In genomic region chr7:100544949-100545635, GRCh38 we compare ENCODE assay signal across 9 cellular contexts. TPM values are rescaled to one million over a fixed set of nuclear protein-coding genes. Genes with fewer than 3 reads are reported as not detected.
A peak's percentile ranks its signal among the peaks of the same experiment; 100 is the strongest.
DNase-seq lines count a peak whose midpoint lies in the region; ATAC-seq, FAIRE-seq and TF ChIP-seq lines count a peak whose summit lies in the region.
"Had no signal": no experiment of that assay in that cellular context is flagged by ENCODE, and none has a peak within 500 bp of the region (broad histone marks: within the 10 kb centered on the region; RNA-seq: fewer than 3 reads in every experiment).

No MANE protein-coding gene starts in this region.

- TF ChIP-seq CTCF in IMR-90 (conservative IDR thresholded peaks at IDR 0.05; ENCODE audit: low read depth, low read length) (no peak), chondrocyte (IDR thresholded peaks at IDR 0.05) (no peak)

- peak overlapping the region; percentile 17; the same call in 1 of the 2 replicates for H3K18ac ChIP-seq in IMR-90 (ENCODE audit: low read depth, low read length)

- FAIRE-seq in urothelium cell line (lab: Jason Lieb, UNC): no peak

- no peaks in the 10 kb centered on the region for H3K9me3 Mint-ChIP-seq in chondrocyte (ENCODE audit: low read depth)

- peaks cover 22 to 47% of the 10 kb centered on the region in 2 experiments for H3K79me1 ChIP-seq in IMR-90 (ENCODE audit: low read depth in 1 of 2, low read length in 2 of 2)

- H3K27ac Mint-ChIP-seq in chondrocyte (ENCODE audit: unreplicated experiment): peak overlapping the region; percentile 93

- peak overlapping the region; percentile 87 for H2AFZ ChIP-seq in IMR-90 (replicated peaks; ENCODE audit: low read length, poor library complexity)

- POLR2A ChIA-PET in IMR-90 (lab: Charles Lee; ENCODE audit: unreplicated experiment): no interaction called here

- H3K9ac ChIP-seq in IMR-90 (ENCODE audit: low read depth, low read length): no peak overlapping the region; the same call in 1 of the 2 replicates

- H3K36me3 Mint-ChIP-seq in chondrocyte (ENCODE audit: low read depth): no peaks in the 10 kb centered on the region

- peak overlapping the region; percentile 5 for H4K5ac ChIP-seq in IMR-90 (ENCODE audit: low read depth, low read length)

- peak overlapping the region; percentile 72 for H2BK15ac ChIP-seq in IMR-90 (ENCODE audit: low read depth, low read length)

- H4K91ac ChIP-seq in IMR-90 (ENCODE audit: insufficient read depth, low read depth, low read length): peak overlapping the region; percentile 61

- peak overlapping the region; percentile 27; the same call in 1 of the 2 replicates for H2AK5ac ChIP-seq in IMR-90 (ENCODE audit: low read depth, low read length)

- intact Hi-C loops in IMR-90 (cut with micrococcal nuclease): loop anchor here (5.0 kb wide), 2 partner anchors 53 to 68 kb away; partner anchors contain the start of gene TSC22D4

- CTCF ChIA-PET in IMR-90 (lab: Yijun Ruan, JAX): interaction anchor here (0.7 to 0.9 kb wide), 2 partner anchors 29 kb away, joined by 3 read pairs; no protein-coding TSS in a partner anchor

- peak; percentile 26 for DNase-seq in IMR-90
- DNase-seq in chondrocyte (ENCODE audit: low spot score): no peak
- DNase-seq in myocyte (ENCODE audit: low read depth): peak; percentile 38
- DNase-seq in urothelium cell line (ENCODE audit: low spot score): no peak
- DNase-seq in GDM1 (lab: John Stamatoyannopoulos, UW): no peak
- no peak for DNase-seq in activated CD4-positive, alpha-beta T cell treated with anti-CD3 and anti-CD28 coated beads, Interleukin-2, amount 50 U/mL, for 1 hour

- H3K4ac ChIP-seq in IMR-90 (ENCODE audit: low read depth, low read length): peak overlapping the region; percentile 71

- ATAC-seq in GM19395 (IDR thresholded peaks at IDR 0.05; ENCODE audit: unreplicated experiment): peak; percentile 19
- peak; percentile 13 for ATAC-seq in IMR-90 (ENCODE audit: low read depth)
- no peak for ATAC-seq in GM19452 (IDR thresholded peaks at IDR 0.05; ENCODE audit: unreplicated experiment)

- TF ChIP-seq POLR2A in IMR-90 (IDR thresholded peaks at IDR 0.05; ENCODE audit: low read depth, low read length): no peak

- peaks cover 56% of the 10 kb centered on the region for H3K4me1 Mint-ChIP-seq in chondrocyte (ENCODE audit: low read depth)

- H3K27me3 Mint-ChIP-seq in chondrocyte (ENCODE audit: low read depth): no peaks in the 10 kb centered on the region

- H2BK5ac ChIP-seq in IMR-90 (ENCODE audit: low read depth, low read length, poor library complexity, severe bottlenecking): peak overlapping the region; percentile 76

- peak overlapping the region; percentile 19; the same call in 1 of the 2 replicates for H3K56ac ChIP-seq in IMR-90 (ENCODE audit: extremely low read depth, insufficient read depth, low read length)

- dilution Hi-C loops in IMR-90 (cut with HindIII; ENCODE audit: low sequenced_read_pairs, unreplicated experiment): no loop called here

- H2BK20ac ChIP-seq in IMR-90 (ENCODE audit: low read depth, low read length): peak overlapping the region; percentile 82

- H3K9me1 ChIP-seq in IMR-90 (ENCODE audit: insufficient read depth, low read length): peaks cover 27% of the 10 kb centered on the region

- peak overlapping the region; percentile 14 for H3K4me3 Mint-ChIP-seq in chondrocyte (ENCODE audit: unreplicated experiment)

- peak overlapping the region; percentile 58 for H2BK120ac ChIP-seq in IMR-90 (ENCODE audit: low read depth, low read length)

- no peak for TF ChIP-seq RAD21 in IMR-90 (IDR thresholded peaks at IDR 0.05; ENCODE audit: low read length)

- in situ Hi-C loops in IMR-90 (cut with MboI; ENCODE audit: low sequenced_read_pairs): loop anchor here (5.0 kb wide), 1 partner anchor 63 kb away; the partner anchor contains the start of gene NYAP1

- peaks cover 28% of the 10 kb centered on the region for H3K4me1 ChIP-seq in IMR-90 (ENCODE audit: control insufficient read depth, insufficient read depth, low read length)

- no peaks in the 10 kb centered on the region for H3K27me3 ChIP-seq in IMR-90 (ENCODE audit: control insufficient read depth, insufficient read depth, low read length)

- peak overlapping the region; percentile 26 for H3K4me2 ChIP-seq in IMR-90 (ENCODE audit: low read depth, low read length)

- H3K4me3 ChIP-seq in IMR-90 (ENCODE audit: insufficient read depth, low read depth, low read length): no peak overlapping the region
- H3K4me3 ChIP-seq: SK-N-MC had no signal

- peak overlapping the region; percentile 38 to 83 for H4K8ac ChIP-seq in IMR-90 (ENCODE audit: low read depth in 2 of 2, low read length in 2 of 2)

- H3K23ac ChIP-seq in IMR-90 (ENCODE audit: low read depth, low read length): peak overlapping the region; percentile 82

- H4K20me1 ChIP-seq in IMR-90 (ENCODE audit: insufficient read depth, low read length): no peaks in the 10 kb centered on the region

- no peaks in the 10 kb centered on the region for H3K9me3 ChIP-seq in IMR-90 (ENCODE audit: control insufficient read depth, insufficient read depth, low read length)

- no peaks in the 10 kb centered on the region for H3K36me3 ChIP-seq in IMR-90 (ENCODE audit: control insufficient read depth, insufficient read depth, low read length)

- peak overlapping the region; percentile 49 for H3K27ac ChIP-seq in IMR-90 (ENCODE audit: insufficient read depth, low read length)
- H3K27ac ChIP-seq: SK-N-MC had no signal

- H3K14ac ChIP-seq in IMR-90 (replicated peaks; ENCODE audit: low read depth, low read length): peak overlapping the region; percentile 71

- peak overlapping the region; percentile 50 for H2AK9ac ChIP-seq in IMR-90 (replicated peaks; ENCODE audit: low read depth, low read length, poor library complexity)

- WGBS in IMR-90 (ENCODE audit: extremely low coverage in 2 of 2, insufficient read length in 1 of 2), 2 experiments: 33% methylated on average over 1 of the region's 2 CpGs; no CpG with 5 or more reads in 1 of the 2 experiments

- no TSS peak for BruUV-seq in IMR-90 (replicated peaks; lab: Mats Ljungman, UMichigan)

TF ChIP-seq in IMR-90, 13 proteins besides CTCF, POLR2A, EP300 and RAD21:
- TF ChIP-seq MAFK (IDR thresholded peaks at IDR 0.05; ENCODE audit: low read depth, low read length) (no peak), CEBPB (IDR thresholded peaks at IDR 0.05; ENCODE audit: low read depth, low read length) (no peak), BHLHE40 (IDR thresholded peaks at IDR 0.05; ENCODE audit: low read depth, low read length) (no peak), MAZ (IDR thresholded peaks at IDR 0.05; ENCODE audit: borderline replicate concordance, low read depth, low read length) (no peak), SMC3 (IDR thresholded peaks at IDR 0.05; ENCODE audit: low read depth, low read length) (no peak), MXI1 (IDR thresholded peaks at IDR 0.05; ENCODE audit: borderline replicate concordance, low read depth, low read length) (no peak), RCOR1 (IDR thresholded peaks at IDR 0.05; ENCODE audit: insufficient replicate concordance, low read length) (no peak), CHD1 (IDR thresholded peaks at IDR 0.05; ENCODE audit: low read depth, low read length) (no peak), USF2 (IDR thresholded peaks at IDR 0.05; ENCODE audit: low read depth, low read length) (no peak), NFE2L2 (IDR thresholded peaks at IDR 0.05; ENCODE audit: low read depth, low read length) (no peak), FOS (IDR thresholded peaks at IDR 0.05; ENCODE audit: low read depth, low read length) (no peak)

RNA-seq across cellular contexts. Expression of gene AGFG2, which starts 6.1 kb away (rescaled TPM):
- total RNA-seq in IMR-90 (2012; rRNA removed) (3.0 and 4.2 TPM in 2 replicates), chondrocyte (7.7 to 8.2 TPM (median 7.8 TPM) in 3 replicates), myocyte (10.5 and 11.7 TPM in 2 replicates)
- 10.0 and 14.2 TPM in 2 replicates for polyA plus RNA-seq in IMR-90 (2012; rRNA removed)
- polyA plus RNA-seq in IMR-90 (2012; cell fraction: cytosol; rRNA removed): 4.0 and 11.5 TPM in 2 replicates
- polyA plus RNA-seq in IMR-90 (2012; cell fraction: nucleus; rRNA removed; ENCODE audit: low replicate concordance): 9.6 and 20.8 TPM in 2 replicates
- polyA plus RNA-seq in myocyte (2012): 7.3 TPM

RNA-seq across cellular contexts. Expression of gene SAP25, which starts 28.6 kb away (rescaled TPM):
- total RNA-seq in IMR-90 (2012; rRNA removed): not detected in 2 replicates
- polyA plus RNA-seq in IMR-90 (2012; rRNA removed): 1.8 and 2.3 TPM in 2 replicates
- polyA plus RNA-seq in IMR-90 (2012; cell fraction: cytosol; rRNA removed): 0.54 and 0.62 TPM in 2 replicates
- 8.7 and 38.4 TPM in 2 replicates for polyA plus RNA-seq in IMR-90 (2012; cell fraction: nucleus; rRNA removed; ENCODE audit: low replicate concordance)
- 0.70 to 1.1 TPM in 2 of 3 replicates, not detected in the other for total RNA-seq in chondrocyte
- 0.21 TPM in 1 of 2 replicates, not detected in the other for total RNA-seq in myocyte
- polyA plus RNA-seq in myocyte (2012): 1.2 TPM

RNA-seq across cellular contexts. Expression of gene LRCH4, which starts 40.8 kb away (rescaled TPM):
- total RNA-seq in IMR-90 (2012; rRNA removed): 5.0 and 6.1 TPM in 2 replicates
- polyA plus RNA-seq in IMR-90 (2012; rRNA removed): 41.3 and 42.2 TPM in 2 replicates
- polyA plus RNA-seq in IMR-90 (2012; cell fraction: cytosol; rRNA removed): 20.5 and 31.1 TPM in 2 replicates
- 247 and 673 TPM in 2 replicates for polyA plus RNA-seq in IMR-90 (2012; cell fraction: nucleus; rRNA removed; ENCODE audit: low replicate concordance)
- 42.0 to 45.8 TPM (median 43.9 TPM) in 3 replicates for total RNA-seq in chondrocyte
- total RNA-seq in myocyte: 63.1 and 99.7 TPM in 2 replicates
- 35.9 TPM for polyA plus RNA-seq in myocyte (2012)

RNA-seq across cellular contexts. Expression of gene FBXO24, which starts 41.0 kb away (rescaled TPM):
- total RNA-seq in IMR-90 (2012; rRNA removed) (0.28 and 0.54 TPM in 2 replicates), chondrocyte (0.57 to 1.2 TPM (median 0.82 TPM) in 3 replicates), myocyte (0.21 and 1.2 TPM in 2 replicates)
- polyA plus RNA-seq in IMR-90 (2012; rRNA removed): 0.29 and 0.43 TPM in 2 replicates
- polyA plus RNA-seq in IMR-90 (2012; cell fraction: cytosol; rRNA removed): 0.23 and 0.58 TPM in 2 replicates
- 1.5 and 2.5 TPM in 2 replicates for polyA plus RNA-seq in IMR-90 (2012; cell fraction: nucleus; rRNA removed; ENCODE audit: low replicate concordance)
- polyA plus RNA-seq in myocyte (2012): 0.43 TPM

RNA-seq across cellular contexts. Expression of gene PCOLCE, which starts 57.1 kb away (rescaled TPM):
- total RNA-seq in IMR-90 (2012; rRNA removed): 22.6 and 25.6 TPM in 2 replicates
- polyA plus RNA-seq in IMR-90 (2012; rRNA removed): 364 and 385 TPM in 2 replicates
- 283 and 394 TPM in 2 replicates for polyA plus RNA-seq in IMR-90 (2012; cell fraction: cytosol; rRNA removed)
- polyA plus RNA-seq in IMR-90 (2012; cell fraction: nucleus; rRNA removed; ENCODE audit: low replicate concordance): 615 and 1,429 TPM in 2 replicates
- total RNA-seq in chondrocyte: 153 to 203 TPM (median 153 TPM) in 3 replicates
- 14.1 and 16.6 TPM in 2 replicates for total RNA-seq in myocyte
- polyA plus RNA-seq in myocyte (2012): 3.0 TPM

Comparison
In these comparisons a context has a peak if more than half of its experiments do, and no peak if none do; other contexts are left out.
1. DNase-seq: peak in IMR-90 (single experiment) and myocyte (single experiment); none in chondrocyte (single experiment), urothelium cell line (single experiment), GDM1 (single experiment) and activated CD4-positive, alpha-beta T cell treated with anti-CD3 and anti-CD28 coated beads, Interleukin-2, amount 50 U/mL, for 1 hour (single experiment).